Comparison of ENCODE assay signal across 1 cellular context in the genomic region with DNA sequence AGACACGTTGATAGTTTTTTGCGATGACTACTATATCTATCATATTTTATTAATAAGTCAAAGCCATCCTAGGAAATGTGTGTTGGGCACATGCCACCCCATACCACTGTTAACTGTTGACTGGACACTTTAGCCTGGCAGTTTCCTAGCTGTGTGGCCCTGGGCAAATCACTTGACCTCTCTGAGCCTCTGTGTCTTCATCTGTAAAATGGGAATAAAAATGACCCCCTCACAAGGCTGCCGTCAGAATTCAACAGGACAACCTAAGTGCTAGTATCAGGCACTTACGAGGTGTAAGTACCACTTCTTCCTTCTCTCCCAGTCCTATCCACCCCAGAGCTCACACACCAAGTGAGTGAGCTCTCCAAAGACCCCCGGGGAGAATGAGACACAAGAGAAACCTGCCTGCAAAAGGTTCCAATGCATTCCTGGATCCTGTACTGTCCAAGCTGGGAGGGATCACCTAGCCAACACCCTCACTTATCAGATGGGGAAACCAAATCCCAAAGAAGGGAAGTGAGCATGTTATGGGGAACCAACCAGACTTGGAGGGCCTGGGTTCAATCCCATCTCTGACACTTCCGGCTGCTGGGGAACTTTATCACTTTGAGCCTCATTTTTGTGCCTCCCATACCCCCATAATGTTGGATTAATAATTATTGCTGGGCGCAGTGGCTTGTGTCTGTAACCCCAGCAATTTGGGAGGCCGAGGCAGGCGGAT.
TF ChIP-seq lines count a peak whose summit lies in the region.

No MANE protein-coding gene starts in this region.

TF ChIP-seq in GM23338, 12 proteins besides CTCF, POLR2A, EP300 and RAD21 (continued from another document):
- TF ChIP-seq ZNF462 (CRISPR knock-in tag; IDR thresholded peaks at IDR 0.05) (no peak), POLR2AphosphoS5 (IDR thresholded peaks at IDR 0.05; ENCODE audit: low read depth) (no peak), EZH2 (IDR thresholded peaks at IDR 0.05; ENCODE audit: low read depth, unreplicated experiment) (no peak), ZNF114 (CRISPR knock-in tag; IDR thresholded peaks at IDR 0.05) (no peak)
- TF ChIP-seq, protein P1, sequence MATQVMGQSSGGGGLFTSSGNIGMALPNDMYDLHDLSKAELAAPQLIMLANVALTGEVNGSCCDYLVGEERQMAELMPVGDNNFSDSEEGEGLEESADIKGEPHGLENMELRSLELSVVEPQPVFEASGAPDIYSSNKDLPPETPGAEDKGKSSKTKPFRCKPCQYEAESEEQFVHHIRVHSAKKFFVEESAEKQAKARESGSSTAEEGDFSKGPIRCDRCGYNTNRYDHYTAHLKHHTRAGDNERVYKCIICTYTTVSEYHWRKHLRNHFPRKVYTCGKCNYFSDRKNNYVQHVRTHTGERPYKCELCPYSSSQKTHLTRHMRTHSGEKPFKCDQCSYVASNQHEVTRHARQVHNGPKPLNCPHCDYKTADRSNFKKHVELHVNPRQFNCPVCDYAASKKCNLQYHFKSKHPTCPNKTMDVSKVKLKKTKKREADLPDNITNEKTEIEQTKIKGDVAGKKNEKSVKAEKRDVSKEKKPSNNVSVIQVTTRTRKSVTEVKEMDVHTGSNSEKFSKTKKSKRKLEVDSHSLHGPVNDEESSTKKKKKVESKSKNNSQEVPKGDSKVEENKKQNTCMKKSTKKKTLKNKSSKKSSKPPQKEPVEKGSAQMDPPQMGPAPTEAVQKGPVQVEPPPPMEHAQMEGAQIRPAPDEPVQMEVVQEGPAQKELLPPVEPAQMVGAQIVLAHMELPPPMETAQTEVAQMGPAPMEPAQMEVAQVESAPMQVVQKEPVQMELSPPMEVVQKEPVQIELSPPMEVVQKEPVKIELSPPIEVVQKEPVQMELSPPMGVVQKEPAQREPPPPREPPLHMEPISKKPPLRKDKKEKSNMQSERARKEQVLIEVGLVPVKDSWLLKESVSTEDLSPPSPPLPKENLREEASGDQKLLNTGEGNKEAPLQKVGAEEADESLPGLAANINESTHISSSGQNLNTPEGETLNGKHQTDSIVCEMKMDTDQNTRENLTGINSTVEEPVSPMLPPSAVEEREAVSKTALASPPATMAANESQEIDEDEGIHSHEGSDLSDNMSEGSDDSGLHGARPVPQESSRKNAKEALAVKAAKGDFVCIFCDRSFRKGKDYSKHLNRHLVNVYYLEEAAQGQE (IDR thresholded peaks at IDR 0.05; ENCODE audit: unreplicated experiment): no peak
- TF ChIP-seq, protein P2, sequence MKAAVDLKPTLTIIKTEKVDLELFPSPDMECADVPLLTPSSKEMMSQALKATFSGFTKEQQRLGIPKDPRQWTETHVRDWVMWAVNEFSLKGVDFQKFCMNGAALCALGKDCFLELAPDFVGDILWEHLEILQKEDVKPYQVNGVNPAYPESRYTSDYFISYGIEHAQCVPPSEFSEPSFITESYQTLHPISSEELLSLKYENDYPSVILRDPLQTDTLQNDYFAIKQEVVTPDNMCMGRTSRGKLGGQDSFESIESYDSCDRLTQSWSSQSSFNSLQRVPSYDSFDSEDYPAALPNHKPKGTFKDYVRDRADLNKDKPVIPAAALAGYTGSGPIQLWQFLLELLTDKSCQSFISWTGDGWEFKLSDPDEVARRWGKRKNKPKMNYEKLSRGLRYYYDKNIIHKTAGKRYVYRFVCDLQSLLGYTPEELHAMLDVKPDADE (IDR thresholded peaks at IDR 0.05): no peak
TF ChIP-seq in GM23338: peak in this region for 0.
